Comparison of ENCODE assay signal across 16 cellular contexts in genomic region chr9:91177081-91177480, GRCh38.
DNase-seq lines count a peak whose midpoint lies in the region; ATAC-seq, FAIRE-seq and TF ChIP-seq lines count a peak whose summit lies in the region.
"Had no signal": no experiment of that assay in that cellular context is flagged by ENCODE, and none has a peak within 500 bp of the region (broad histone marks: within the 10 kb centered on the region; RNA-seq: fewer than 3 reads in every experiment).

No MANE protein-coding gene starts in this region.

- peak; percentile 8 for FAIRE-seq in GM19239 (lab: Jason Lieb, UNC)
- FAIRE-seq: GM12891, islet of Langerhans had no signal

- TF ChIP-seq CTCF in VCaP (conservative IDR thresholded peaks at IDR 0.05), result no peak

- ATAC-seq in GM19023 (IDR thresholded peaks at IDR 0.05; ENCODE audit: unreplicated experiment) (no peak), HG03521 (IDR thresholded peaks at IDR 0.05; ENCODE audit: unreplicated experiment) (no peak)
- ATAC-seq: gastrocnemius medialis had no signal

- H3K27ac ChIP-seq in VCaP (peak overlapping the region; percentile 36), epithelial cell of prostate (peak overlapping the region; percentile 61)
- H3K27ac ChIP-seq: brain microvascular endothelial cell, gastrocnemius medialis, uterus had no signal

- no peak for DNase-seq in GM19239 (ENCODE audit: insufficient read length, low spot score)
- no peak for DNase-seq in epithelial cell of prostate (ENCODE audit: low read depth, low spot score)
- peak; percentile 28 for DNase-seq in stimulated activated CD8-positive, alpha-beta memory T cell treated with anti-CD3 and anti-CD28 coated beads, Interleukin-4, amount 100 ng/mL, for 48 hours
- no peak for DNase-seq in midbrain (lab: John Stamatoyannopoulos, UW)
- DNase-seq: activated CD4-positive, CD25-positive, alpha-beta regulatory T cell; activated gamma-delta T cell treated with Interleukin-2 at 50 U/mL for 16 hours; brain microvascular endothelial cell; EL; gastrocnemius medialis; OCI-M1; uterus had no signal
